9 cellular contexts compared by ENCODE assay signal in the genomic region with DNA sequence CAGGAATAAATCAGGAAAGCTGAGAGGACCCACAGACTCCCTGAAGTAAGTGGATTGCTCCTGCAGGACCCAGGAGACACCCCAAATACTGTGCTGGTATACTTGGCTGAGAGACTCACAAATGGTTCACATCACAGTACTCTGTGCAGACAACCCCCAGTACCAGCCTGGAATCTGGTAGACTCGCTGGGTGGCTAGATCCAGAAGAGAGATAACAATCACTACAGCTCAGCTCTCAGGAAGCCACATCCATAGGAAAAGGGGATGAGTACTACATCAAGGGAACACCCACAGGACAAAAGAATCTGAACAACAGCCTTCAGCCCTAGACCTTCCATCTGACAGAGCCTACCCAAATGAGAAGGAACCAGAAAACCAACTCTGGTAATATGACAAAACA. TPM values are rescaled to one million over a fixed set of nuclear protein-coding genes. Genes with fewer than 3 reads are reported as not detected.
DNase-seq lines count a peak whose midpoint lies in the region; TF ChIP-seq lines count a peak whose summit lies in the region.
"Not testable (repeated sequence)": the region's sequence is repeated elsewhere in the genome, so short reads cannot be mapped to it uniquely, and the experiment has no call there.
"Had no signal": no experiment of that assay in that cellular context is flagged by ENCODE, and none has a peak within 500 bp of the region (broad histone marks: within the 10 kb centered on the region; RNA-seq: fewer than 3 reads in every experiment).

No MANE protein-coding gene starts in this region.

- H3K4me3 ChIP-seq in SK-N-SH (ENCODE audit: low read depth in 2 of 2, low read length in 1 of 2); mammary epithelial cell (replicated peaks in 1 of 3; ENCODE audit: insufficient read depth in 1 of 3, low read depth in 2 of 3, low read length in 3 of 3); trophoblast cell (ENCODE audit: low read depth, low read length): not testable (repeated sequence)

- not testable (repeated sequence) for H3K4me1 ChIP-seq in SK-N-SH (ENCODE audit: control insufficient read depth in 1 of 2, insufficient read depth in 2 of 2, low read depth in 1 of 2, low read length in 1 of 2); mammary epithelial cell (ENCODE audit: insufficient read depth, low read length); trophoblast cell (ENCODE audit: control insufficient read depth in 1 of 2, insufficient read depth in 2 of 2, low read length in 2 of 2)

- H3K14ac ChIP-seq in trophoblast cell (ENCODE audit: low read length): not testable (repeated sequence)

- not testable (repeated sequence) for H2AK5ac ChIP-seq in trophoblast cell (ENCODE audit: low read length)

- H2AFZ ChIP-seq in SK-N-SH (ENCODE audit: low read depth): peak overlapping the region; percentile 47; the same call in 1 of the 2 replicates
- H2AFZ ChIP-seq in mammary epithelial cell (ENCODE audit: low read depth, low read length); trophoblast cell (ENCODE audit: insufficient read depth, low read length, poor library complexity): not testable (repeated sequence)

- H3K36me3 ChIP-seq in SK-N-SH (replicated peaks in 1 of 2; ENCODE audit: control insufficient read depth in 1 of 2, insufficient read depth in 2 of 2, low read length in 1 of 2); mammary epithelial cell (ENCODE audit: insufficient read depth, low read length); trophoblast cell (ENCODE audit: control insufficient read depth in 1 of 2, insufficient read depth in 2 of 2, low read length in 2 of 2): not testable (repeated sequence)

- H4K20me1 ChIP-seq in SK-N-SH (ENCODE audit: insufficient read depth); mammary epithelial cell (ENCODE audit: insufficient read depth, low read length): not testable (repeated sequence)

- not testable (repeated sequence) for H3K27ac ChIP-seq in SK-N-SH (ENCODE audit: low read depth in 2 of 2, low read length in 1 of 2); mammary epithelial cell (ENCODE audit: insufficient read depth, low read depth, low read length); trophoblast cell (ENCODE audit: low read depth, low read length)

- H3K79me1 ChIP-seq in trophoblast cell (ENCODE audit: low read length): not testable (repeated sequence)

- 0% methylated on average over 1 of the region's 1 CpG for WGBS in SK-N-SH (ENCODE audit: low lambda C conversion rate)
- WGBS in mammary epithelial cell (ENCODE audit: low coverage, missing lambda C conversion rate): 60% methylated on average over 1 of the region's 1 CpG
- WGBS in trophoblast cell (ENCODE audit: extremely low coverage, insufficient coverage, insufficient read length): no CpG with 5 or more reads among the region's 1 CpG

- not testable (repeated sequence) for H3K4ac ChIP-seq in trophoblast cell (ENCODE audit: low read depth, low read length)

- POLR2A ChIA-PET in SK-N-SH (lab: Yijun Ruan, JAX): not testable (repeated sequence)

- peak overlapping the region; percentile 28 for H3K4me2 ChIP-seq in SK-N-SH
- H3K4me2 ChIP-seq in mammary epithelial cell (ENCODE audit: insufficient read depth, low read depth, low read length); trophoblast cell (ENCODE audit: low read length): not testable (repeated sequence)

- not testable (repeated sequence) for H2BK12ac ChIP-seq in trophoblast cell (ENCODE audit: low read length)

- dilution Hi-C loops in mammary epithelial cell (cut with HindIII; ENCODE audit: low sequenced_read_pairs): not testable (repeated sequence)

- H4K12ac ChIP-seq in trophoblast cell (ENCODE audit: low read depth, low read length): not testable (repeated sequence)

- not testable (repeated sequence) for H3K9me2 ChIP-seq in SK-N-SH

- intact Hi-C loops in mammary epithelial cell (cut with micrococcal nuclease): not testable (repeated sequence)

- not testable (repeated sequence) for H3K27me3 ChIP-seq in SK-N-SH (ENCODE audit: insufficient read depth); trophoblast cell (ENCODE audit: insufficient read depth, low read length)
- peaks cover 11% of the 10 kb centered on the region for H3K27me3 ChIP-seq in mammary epithelial cell (ENCODE audit: insufficient read depth, low read length)

- TF ChIP-seq CTCF in SK-N-SH (IDR thresholded peaks at IDR 0.05); mammary epithelial cell (conservative IDR thresholded peaks at IDR 0.05 in 1 of 2, IDR thresholded peaks at IDR 0.05 in 1 of 2; ENCODE audit: extremely low read depth in 1 of 2, insufficient read depth in 1 of 2, low read depth in 1 of 2, low read length in 2 of 2): not testable (repeated sequence)

- not testable (repeated sequence) for H3F3A ChIP-seq in SK-N-SH (replicated peaks; ENCODE audit: insufficient read depth)

- not testable (repeated sequence) for H2BK5ac ChIP-seq in trophoblast cell (ENCODE audit: low read depth, low read length, poor library complexity)

- H4K91ac ChIP-seq in trophoblast cell (ENCODE audit: low read depth, low read length): not testable (repeated sequence)

- H3K9ac ChIP-seq in SK-N-SH; mammary epithelial cell (ENCODE audit: insufficient read depth, low read length); trophoblast cell (ENCODE audit: low read length): not testable (repeated sequence)

- CTCF ChIA-PET in SK-N-SH (lab: Yijun Ruan, JAX): interaction anchor here (1.0 to 4.0 kb wide), 7 partner anchors 9 to 651 kb away, joined by 3 to 19 read pairs (median 4); no protein-coding TSS in a partner anchor
- CTCF ChIA-PET in mammary epithelial cell (lab: Charles Lee; ENCODE audit: low non-redundant PET): not testable (repeated sequence)

- in situ Hi-C loops in mammary epithelial cell (cut with MboI; ENCODE audit: low sequenced_read_pairs in 2 of 2): not testable (repeated sequence)

- TF ChIP-seq RAD21 in SK-N-SH (IDR thresholded peaks at IDR 0.05; ENCODE audit: low read length): not testable (repeated sequence)

- not testable (repeated sequence) for TF ChIP-seq EP300 in SK-N-SH (IDR thresholded peaks at IDR 0.05; ENCODE audit: borderline replicate concordance in 1 of 2, low read depth in 1 of 2, low read length in 1 of 2)

- H3K79me2 ChIP-seq in SK-N-SH (ENCODE audit: insufficient read depth); mammary epithelial cell (ENCODE audit: insufficient read depth, low read length); trophoblast cell (ENCODE audit: control insufficient read depth, insufficient read depth, low read length, poor library complexity): not testable (repeated sequence)

- H4K8ac ChIP-seq in trophoblast cell (ENCODE audit: low read depth, low read length): not testable (repeated sequence)

- not testable (repeated sequence) for H3K9me3 ChIP-seq in SK-N-SH; mammary epithelial cell (replicated peaks; ENCODE audit: insufficient read depth, low read length); trophoblast cell (ENCODE audit: insufficient read depth, low read depth, low read length)

- H2BK120ac ChIP-seq in trophoblast cell (ENCODE audit: insufficient read depth, low read length, poor library complexity): not testable (repeated sequence)

- H3K23ac ChIP-seq in trophoblast cell (ENCODE audit: low read length): not testable (repeated sequence)

- DNase-seq in Daoy (ENCODE audit: low read depth) (peak; percentile 55), ELR (ENCODE audit: low read depth) (peak; percentile 57), M059J (ENCODE audit: low read depth) (peak; percentile 72), mammary epithelial cell (peak; percentile 7), islet precursor cell (peak; percentile 88), trophoblast cell (peak; percentile 29 to 62)
- not testable (repeated sequence) for DNase-seq in SK-N-SH

- H3K18ac ChIP-seq in trophoblast cell (ENCODE audit: low read length): not testable (repeated sequence)

- not testable (repeated sequence) for BruUV-seq in mammary epithelial cell (replicated peaks; lab: Mats Ljungman, UMichigan)

TF ChIP-seq in SK-N-SH, 30 proteins besides CTCF, POLR2A, EP300 and RAD21:
- TF ChIP-seq TCF12 (IDR thresholded peaks at IDR 0.05): peak; percentile 48
- TF ChIP-seq JUND (IDR thresholded peaks at IDR 0.05): 0 out of 2 replicates have a peak, but pooled peaks have one; percentile 19
- TF ChIP-seq FOSL2 (IDR thresholded peaks at IDR 0.05; ENCODE audit: borderline replicate concordance, low read depth): peak; percentile 8; the same call in 1 of the 2 replicates

RNA-seq across cellular contexts. Expression of gene PKD1L1, which starts 31.8 kb away (rescaled TPM):
- total RNA-seq in Daoy (2014; rRNA removed; shearing (Covaris generic)): 0.17 and 0.18 TPM in 2 replicates
- total RNA-seq in M059J (2014; rRNA removed; shearing (Covaris generic)): 0.02 and 2.7 TPM in 2 replicates
- polyA plus RNA-seq in SK-N-SH (2012; rRNA removed): 0.10 TPM in 2 replicates
- 0.08 and 0.16 TPM in 2 replicates for polyA plus RNA-seq in SK-N-SH (2012; cell fraction: cytosol; rRNA removed)
- polyA plus RNA-seq in SK-N-SH (2012; cell fraction: nucleus; rRNA removed): 0.06 and 0.12 TPM in 2 replicates
- under 1 TPM in 1 of 2 donors, not detected in 1; 0.17 TPM for total RNA-seq in mammary epithelial cell
- 0.09 TPM for polyA plus RNA-seq in mammary epithelial cell
- not detected for polyA minus RNA-seq in mammary epithelial cell
- 0.07 and 0.15 TPM in 2 replicates for polyA plus RNA-seq in trophoblast cell (2013)
- total RNA-seq: A673, HT-29 had no signal
